Comparison of ENCODE assay signal across 1 cellular context in genomic region chr2:111461831-111462230, GRCh38.
TF ChIP-seq lines count a peak whose summit lies in the region.

No MANE protein-coding gene starts in this region.

TF ChIP-seq in K562, 482 proteins besides CTCF, POLR2A, EP300 and RAD21:
- TF ChIP-seq RBM25 (IDR thresholded peaks at IDR 0.05; ENCODE audit: low read depth, low read length, severe bottlenecking) = peak; percentile 76
- TF ChIP-seq ZFP36 (IDR thresholded peaks at IDR 0.05; ENCODE audit: low read depth, low read length, partially characterized antibody) = peak; percentile 70
